Comparison of ENCODE assay signal across 22 cellular contexts in the genomic region with DNA sequence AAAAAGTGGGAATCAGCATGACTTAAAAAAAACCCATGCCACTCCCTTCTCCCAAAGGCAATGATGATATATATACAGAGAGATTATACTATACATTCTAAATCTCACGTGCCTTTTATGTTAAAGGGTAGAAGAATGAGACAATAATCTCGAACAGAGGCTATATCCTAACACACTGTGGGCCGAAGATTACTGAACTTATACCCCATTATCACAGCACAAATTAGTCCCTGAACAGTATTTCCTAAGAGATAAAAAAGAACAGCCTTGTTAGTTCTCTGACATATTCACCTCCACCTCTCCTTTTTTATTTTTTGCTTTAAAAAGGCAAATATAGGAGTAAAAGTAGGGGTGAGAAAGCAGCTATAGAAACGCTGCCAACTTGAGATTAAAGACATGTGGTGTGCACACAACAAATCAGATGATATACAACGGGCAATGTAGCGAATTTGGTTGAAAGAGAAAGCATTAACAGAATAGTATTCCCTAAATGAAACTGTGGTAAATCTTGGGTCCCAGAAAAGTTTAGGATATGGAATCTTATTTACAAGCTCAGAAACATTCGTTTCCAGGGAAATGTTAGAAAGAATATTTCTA.
DNase-seq lines count a peak whose midpoint lies in the region; ATAC-seq and TF ChIP-seq lines count a peak whose summit lies in the region.
"Had no signal": no experiment of that assay in that cellular context is flagged by ENCODE, and none has a peak within 500 bp of the region (broad histone marks: within the 10 kb centered on the region; RNA-seq: fewer than 3 reads in every experiment).

No MANE protein-coding gene starts in this region.

- no peak for ATAC-seq in memory B cell (ENCODE audit: low read depth)
- ATAC-seq in activated naive CD8-positive, alpha-beta T cell treated with anti-CD3 and anti-CD28 coated beads, Interleukin-2, amount 50 U/mL, for 24 hours, result no peak
- ATAC-seq in GM18519 (IDR thresholded peaks at IDR 0.05; ENCODE audit: low FRiP score, unreplicated experiment), result no peak
- ATAC-seq: sciatic nerve had no signal

- no peak for TF ChIP-seq CTCF in A673 (conservative IDR thresholded peaks at IDR 0.05; ENCODE audit: low read depth, low read length)
- TF ChIP-seq CTCF in HFFc6 (IDR thresholded peaks at IDR 0.05), result no peak
- no peak for TF ChIP-seq CTCF in chondrocyte (IDR thresholded peaks at IDR 0.05)
- TF ChIP-seq CTCF in progenitor cell of endocrine pancreas (IDR thresholded peaks at IDR 0.05; ENCODE audit: unreplicated experiment), result no peak

- peak overlapping the region; percentile 28 for H3K4me3 ChIP-seq in A673 (ENCODE audit: low read depth, low read length, poor library complexity, severe bottlenecking)
- H3K4me3 ChIP-seq: esophagus muscularis mucosa, HAP-1, testis had no signal

- CTCF ChIA-PET in A673 (lab: Charles Lee), result interaction anchor here (0.6 to 1.2 kb wide), 2 partner anchors 229 to 647 kb away, joined by 3 read pairs; no protein-coding TSS in a partner anchor

- intact Hi-C loops in A673 (cut with micrococcal nuclease; ENCODE audit: unreplicated experiment), result no loop called here

- H3K27ac Mint-ChIP-seq in HFFc6 (peak overlapping the region; percentile 59; the same call in 1 of the 2 replicates), chondrocyte (ENCODE audit: unreplicated experiment) (peak overlapping the region; percentile 38), memory B cell (peak overlapping the region; percentile 36), progenitor cell of endocrine pancreas (no peak overlapping the region)
- no peak overlapping the region for H3K27ac Mint-ChIP-seq in activated naive CD8-positive, alpha-beta T cell treated with anti-CD3 and anti-CD28 coated beads, Interleukin-2, amount 50 U/mL, for 24 hours
- H3K27ac Mint-ChIP-seq: activated naive CD4-positive, alpha-beta T cell treated with anti-CD3 and anti-CD28 coated beads, Interleukin-2, amount 10 ng/mL, durations not matched to agents 7 days and 5 days; activated T-cell treated with anti-CD3 and anti-CD28 coated beads, Interleukin-2, amount 50 U/mL, for 24 hours; T-helper 2 cell treated with Interferon-gamma antibody and Interleukin-4, amounts not matched to agents 5 μg/mL and 100 μg/mL, for 36 hours had no signal

- H3K4me1 ChIP-seq in A673 (ENCODE audit: insufficient read depth, low read length, poor library complexity, severe bottlenecking), result peaks cover 9% of the 10 kb centered on the region
- H3K4me1 ChIP-seq: esophagus muscularis mucosa, testis had no signal

- DNase-seq in A673 (ENCODE audit: low spot score) (peak; percentile 47), HFFc6 (no peak), chondrocyte (ENCODE audit: low spot score) (no peak), memory B cell (ENCODE audit: low spot score in 2 of 2) (no peak), progenitor cell of endocrine pancreas (ENCODE audit: low spot score, unreplicated experiment) (no peak)
- no peak for DNase-seq in activated naive CD8-positive, alpha-beta T cell treated with anti-CD3 and anti-CD28 coated beads, Interleukin-2, amount 50 U/mL, for 24 hours
- DNase-seq in stimulated activated CD4-positive, alpha-beta T cell treated with anti-CD3 and anti-CD28 coated beads, Interleukin-2, amount 100 ng/mL, for 24 hours, result no peak
- DNase-seq: activated naive CD4-positive, alpha-beta T cell treated with anti-CD3 and anti-CD28 coated beads, Interleukin-2, amount 10 ng/mL, durations not matched to agents 7 days and 5 days; activated T-cell treated with anti-CD3 and anti-CD28 coated beads, Interleukin-2, amount 50 U/mL, for 24 hours; aorta; DND-41; NCI-H1092 treated with DMSO at 0.1 percent for 48 hours; NCI-H2029; NCI-H226; nucleus accumbens; testis had no signal

- H3K27me3 ChIP-seq in A673 (replicated peaks; ENCODE audit: insufficient read depth, low read depth, low read length, poor library complexity), result no peaks in the 10 kb centered on the region
- H3K27me3 ChIP-seq: esophagus muscularis mucosa, testis had no signal

- POLR2A ChIA-PET in A673 (lab: Charles Lee; ENCODE audit: low non-redundant PET), result no interaction called here

- H3K4me1 Mint-ChIP-seq in HFFc6 (ENCODE audit: low read depth) (peaks cover 7% of the 10 kb centered on the region), chondrocyte (ENCODE audit: low read depth) (peaks cover 21% of the 10 kb centered on the region), memory B cell (peaks cover 3% of the 10 kb centered on the region), progenitor cell of endocrine pancreas (ENCODE audit: low read depth) (no peaks in the 10 kb centered on the region)
- H3K4me1 Mint-ChIP-seq in activated naive CD8-positive, alpha-beta T cell treated with anti-CD3 and anti-CD28 coated beads, Interleukin-2, amount 50 U/mL, for 24 hours, result peaks cover 17% of the 10 kb centered on the region

- BruUV-seq in A673 (replicated peaks; lab: Mats Ljungman, UMichigan), result no TSS peak

- H3K4me3 Mint-ChIP-seq in HFFc6, result peak overlapping the region; percentile 62; the same call in 1 of the 2 replicates
- no peak overlapping the region for H3K4me3 Mint-ChIP-seq in chondrocyte (ENCODE audit: unreplicated experiment)
- no peak overlapping the region for H3K4me3 Mint-ChIP-seq in memory B cell
- no peak overlapping the region for H3K4me3 Mint-ChIP-seq in progenitor cell of endocrine pancreas (ENCODE audit: low read depth)
- no peak overlapping the region for H3K4me3 Mint-ChIP-seq in activated naive CD8-positive, alpha-beta T cell treated with anti-CD3 and anti-CD28 coated beads, Interleukin-2, amount 50 U/mL, for 24 hours
- H3K4me3 Mint-ChIP-seq: activated naive CD4-positive, alpha-beta T cell treated with anti-CD3 and anti-CD28 coated beads, Interleukin-2, amount 10 ng/mL, durations not matched to agents 7 days and 5 days; activated T-cell treated with anti-CD3 and anti-CD28 coated beads, Interleukin-2, amount 50 U/mL, for 24 hours; central memory CD8-positive, alpha-beta T cell; T-helper 2 cell treated with Interferon-gamma antibody and Interleukin-4, amounts not matched to agents 5 μg/mL and 100 μg/mL, for 36 hours had no signal

- H3K36me3 Mint-ChIP-seq in HFFc6 (ENCODE audit: low read depth) (peaks cover 31% of the 10 kb centered on the region), chondrocyte (ENCODE audit: low read depth) (peaks cover 7% of the 10 kb centered on the region), memory B cell (peaks cover 15% of the 10 kb centered on the region), progenitor cell of endocrine pancreas (ENCODE audit: insufficient read depth) (peaks cover 15% of the 10 kb centered on the region)
- H3K36me3 Mint-ChIP-seq in activated naive CD8-positive, alpha-beta T cell treated with anti-CD3 and anti-CD28 coated beads, Interleukin-2, amount 50 U/mL, for 24 hours (ENCODE audit: low read depth), result peaks cover 14% of the 10 kb centered on the region

- H3K9me3 Mint-ChIP-seq in HFFc6, result peaks cover 18% of the 10 kb centered on the region
- H3K9me3 Mint-ChIP-seq in chondrocyte (ENCODE audit: low read depth), result peaks cover 6% of the 10 kb centered on the region
- H3K9me3 Mint-ChIP-seq in memory B cell, result peaks cover 3% of the 10 kb centered on the region
- peaks cover 5% of the 10 kb centered on the region for H3K9me3 Mint-ChIP-seq in progenitor cell of endocrine pancreas (ENCODE audit: low read depth)
- peaks cover 10% of the 10 kb centered on the region for H3K9me3 Mint-ChIP-seq in activated naive CD8-positive, alpha-beta T cell treated with anti-CD3 and anti-CD28 coated beads, Interleukin-2, amount 50 U/mL, for 24 hours
- H3K9me3 Mint-ChIP-seq: central memory CD8-positive, alpha-beta T cell had no signal

- H3K27me3 Mint-ChIP-seq in HFFc6 (ENCODE audit: insufficient read depth), result peaks cover 4% of the 10 kb centered on the region; the same call in 1 of the 2 replicates
- H3K27me3 Mint-ChIP-seq in chondrocyte (ENCODE audit: low read depth), result no peaks in the 10 kb centered on the region
- no peaks in the 10 kb centered on the region for H3K27me3 Mint-ChIP-seq in memory B cell
- H3K27me3 Mint-ChIP-seq in progenitor cell of endocrine pancreas, result no peaks in the 10 kb centered on the region
- no peaks in the 10 kb centered on the region for H3K27me3 Mint-ChIP-seq in activated naive CD8-positive, alpha-beta T cell treated with anti-CD3 and anti-CD28 coated beads, Interleukin-2, amount 50 U/mL, for 24 hours
- H3K27me3 Mint-ChIP-seq: activated naive CD4-positive, alpha-beta T cell treated with anti-CD3 and anti-CD28 coated beads, Interleukin-2, amount 10 ng/mL, durations not matched to agents 7 days and 5 days; activated T-cell treated with anti-CD3 and anti-CD28 coated beads, Interleukin-2, amount 50 U/mL, for 24 hours; central memory CD8-positive, alpha-beta T cell had no signal

- H3K36me3 ChIP-seq in A673 (ENCODE audit: insufficient read depth, low read length, poor library complexity, severe bottlenecking), result no peaks in the 10 kb centered on the region
- H3K36me3 ChIP-seq: esophagus muscularis mucosa, HAP-1 had no signal

- H3K27ac ChIP-seq in A673 (ENCODE audit: low read depth, low read length, poor library complexity, severe bottlenecking), result no peak overlapping the region
- H3K27ac ChIP-seq: esophagus muscularis mucosa, testis had no signal

- no peaks in the 10 kb centered on the region for H3K9me3 ChIP-seq in A673 (ENCODE audit: low read depth, low read length, poor library complexity, severe bottlenecking)
- H3K9me3 ChIP-seq: esophagus muscularis mucosa, HAP-1, testis had no signal

Comparison
In these comparisons a context has a peak if more than half of its experiments do, and no peak if none do; other contexts are left out.
1. H3K27ac Mint-ChIP-seq: peak in HFFc6 (single experiment), chondrocyte (single experiment) and memory B cell (single experiment); none in progenitor cell of endocrine pancreas (single experiment) and activated naive CD8-positive, alpha-beta T cell treated with anti-CD3 and anti-CD28 coated beads, Interleukin-2, amount 50 U/mL, for 24 hours (single experiment).